Comparison of ENCODE assay signal across 19 cellular contexts in the genomic region with DNA sequence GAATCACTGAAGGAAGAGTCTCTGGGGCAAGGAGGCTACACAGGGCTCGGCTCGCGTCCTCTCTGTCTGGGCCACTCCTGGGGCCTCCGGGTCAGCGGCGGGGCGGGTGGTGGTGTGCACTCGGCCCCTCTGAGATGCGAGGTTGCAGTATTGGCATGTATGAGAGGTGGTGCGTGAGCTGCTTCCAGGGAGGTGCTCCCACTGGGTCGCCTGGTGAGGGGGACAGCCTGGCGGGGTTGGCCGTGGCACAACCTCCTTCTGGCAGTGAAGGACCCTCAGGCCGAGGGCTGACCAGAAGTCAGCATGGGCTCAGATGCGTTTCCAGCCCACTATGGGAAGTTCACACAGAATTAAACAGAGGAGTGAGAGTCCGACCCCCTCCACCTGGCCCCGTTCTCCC. TPM values are rescaled to one million over a fixed set of nuclear protein-coding genes. Genes with fewer than 3 reads are reported as not detected.
A peak's percentile ranks its signal among the peaks of the same experiment; 100 is the strongest.
DNase-seq lines count a peak whose midpoint lies in the region; ATAC-seq and TF ChIP-seq lines count a peak whose summit lies in the region.
"Had no signal": no experiment of that assay in that cellular context is flagged by ENCODE, and none has a peak within 500 bp of the region (broad histone marks: within the 10 kb centered on the region; RNA-seq: fewer than 3 reads in every experiment).

No MANE protein-coding gene starts in this region.

- WGBS in spleen, 5 donors: 89 to 95% (median 93%) methylated on average over 17 of the region's 17 CpGs

- in situ Hi-C loops in brain microvascular endothelial cell (cut with HindIII; ENCODE audit: low pct_ligation_motif_present, low sequenced_read_pairs): no loop called here

- POLR2A ChIA-PET in activated CD4-positive, alpha-beta T cell treated with anti-CD3 and anti-CD28 coated beads for 36 hours (lab: Charles Lee): no interaction called here

- peaks cover 19 to 22% of the 10 kb centered on the region in 2 donors for H3K27me3 Mint-ChIP-seq in stimulated activated naive B cell treated with anti-CD40 and anti-IgM and Interleukin-4, amounts not matched to agents 10 μg/mL and 1 μg/mL and 100 μg/mL, for 72 hours
- H3K27me3 Mint-ChIP-seq in activated CD4-positive, alpha-beta T cell treated with anti-CD3 and anti-CD28 coated beads for 36 hours: peaks cover 2% of the 10 kb centered on the region

- intact Hi-C loops in lower lobe of right lung (cut with DNase I) (no loop called here), spleen (cut with DNase I; ENCODE audit: low total_unique reads) (no loop called here)
- intact Hi-C loops in activated CD4-positive, alpha-beta T cell treated with anti-CD3 and anti-CD28 coated beads for 36 hours (cut with DNase I, micrococcal nuclease): no loop called here

- TF ChIP-seq CTCF in brain microvascular endothelial cell (IDR thresholded peaks at IDR 0.05; ENCODE audit: low read depth, low read length, missing control alignments) (no peak), lower lobe of right lung (IDR thresholded peaks at IDR 0.05) (no peak), spleen (IDR thresholded peaks at IDR 0.05 in 8 of 11, conservative IDR thresholded peaks at IDR 0.05 in 3 of 11) (no peak), Peyer's patch (IDR thresholded peaks at IDR 0.05) (no peak)

- no peaks in the 10 kb centered on the region for H3K36me3 Mint-ChIP-seq in stimulated activated naive B cell treated with anti-CD40 and anti-IgM and Interleukin-4, amounts not matched to agents 10 μg/mL and 1 μg/mL and 100 μg/mL, for 72 hours
- no peaks in the 10 kb centered on the region for H3K36me3 Mint-ChIP-seq in activated CD4-positive, alpha-beta T cell treated with anti-CD3 and anti-CD28 coated beads for 36 hours (ENCODE audit: low read depth)
- H3K36me3 Mint-ChIP-seq: stimulated activated memory B cell treated with anti-CD40 and anti-IgM and Interleukin-4, amounts not matched to agents 10 μg/mL and 1 μg/mL and 100 μg/mL, for 72 hours had no signal

- H3K27ac Mint-ChIP-seq in stimulated activated naive B cell treated with anti-CD40 and anti-IgM and Interleukin-4, amounts not matched to agents 10 μg/mL and 1 μg/mL and 100 μg/mL, for 72 hours: no peak overlapping the region
- H3K27ac Mint-ChIP-seq in activated CD4-positive, alpha-beta T cell treated with anti-CD3 and anti-CD28 coated beads for 36 hours: no peak overlapping the region
- H3K27ac Mint-ChIP-seq: activated CD8-positive, alpha-beta T cell treated with anti-CD3 and anti-CD28 coated beads, Interleukin-2, amount 10 ng/mL, durations not matched to agents 7 days and 5 days; stimulated activated memory B cell treated with anti-CD40 and anti-IgM and Interleukin-4, amounts not matched to agents 10 μg/mL and 1 μg/mL and 100 μg/mL, for 72 hours had no signal

- H3K4me1 ChIP-seq in HUES6 (ENCODE audit: control insufficient read depth, insufficient read depth, low read length) (peaks cover 58% of the 10 kb centered on the region), lower lobe of right lung (peaks cover 22% of the 10 kb centered on the region), spleen (peaks cover 0 to 49% (median 24%) of the 10 kb centered on the region in 6 donors), Peyer's patch (peaks cover 0 to 21% (median 0%) of the 10 kb centered on the region in 4 donors)

- H3K4me3 Mint-ChIP-seq in stimulated activated naive B cell treated with anti-CD40 and anti-IgM and Interleukin-4, amounts not matched to agents 10 μg/mL and 1 μg/mL and 100 μg/mL, for 72 hours: peak overlapping the region in 1 of 2 donors; percentile 25
- H3K4me3 Mint-ChIP-seq in activated CD4-positive, alpha-beta T cell treated with anti-CD3 and anti-CD28 coated beads for 36 hours: no peak overlapping the region
- H3K4me3 Mint-ChIP-seq: activated CD8-positive, alpha-beta T cell treated with anti-CD3 and anti-CD28 coated beads, Interleukin-2, amount 10 ng/mL, durations not matched to agents 7 days and 5 days; stimulated activated memory B cell treated with anti-CD40 and anti-IgM and Interleukin-4, amounts not matched to agents 10 μg/mL and 1 μg/mL and 100 μg/mL, for 72 hours had no signal

- peaks cover 6 to 8% of the 10 kb centered on the region in 2 donors for H3K4me1 Mint-ChIP-seq in stimulated activated naive B cell treated with anti-CD40 and anti-IgM and Interleukin-4, amounts not matched to agents 10 μg/mL and 1 μg/mL and 100 μg/mL, for 72 hours
- H3K4me1 Mint-ChIP-seq in activated CD4-positive, alpha-beta T cell treated with anti-CD3 and anti-CD28 coated beads for 36 hours: peaks cover 17% of the 10 kb centered on the region

- no peaks in the 10 kb centered on the region for H3K36me3 ChIP-seq in HUES6 (ENCODE audit: control insufficient read depth, insufficient read depth, low read length)
- no peaks in the 10 kb centered on the region for H3K36me3 ChIP-seq in brain microvascular endothelial cell (replicated peaks)
- no peaks in the 10 kb centered on the region for H3K36me3 ChIP-seq in lower lobe of right lung
- H3K36me3 ChIP-seq in spleen: no peaks in the 10 kb centered on the region
- H3K36me3 ChIP-seq in Peyer's patch: no peaks in the 10 kb centered on the region
- H3K36me3 ChIP-seq: BLaER1 treated with 17β-estradiol and CSF1 and Interleukin-3, amounts not matched to agents 10 nM and 100 nM had no signal

- CTCF ChIA-PET in activated CD4-positive, alpha-beta T cell treated with anti-CD3 and anti-CD28 coated beads for 36 hours (lab: Charles Lee): interaction anchor here (0.5 kb wide), 1 partner anchor 73 kb away, joined by 3 read pairs; no protein-coding TSS in a partner anchor

- H3K9me3 ChIP-seq in HUES6 (ENCODE audit: control insufficient read depth, insufficient read depth, low read depth, low read length) (no peaks in the 10 kb centered on the region), lower lobe of right lung (no peaks in the 10 kb centered on the region), spleen (no peaks in the 10 kb centered on the region), Peyer's patch (no peaks in the 10 kb centered on the region)
- H3K9me3 ChIP-seq: BLaER1 treated with 17β-estradiol and CSF1 and Interleukin-3, amounts not matched to agents 10 nM and 100 nM had no signal

- H3K27me3 ChIP-seq in HUES6 (ENCODE audit: control insufficient read depth, insufficient read depth, low read length) (no peaks in the 10 kb centered on the region), brain microvascular endothelial cell (replicated peaks) (no peaks in the 10 kb centered on the region), lower lobe of right lung (ENCODE audit: low read depth) (no peaks in the 10 kb centered on the region), spleen (replicated peaks in 1 of 7) (peaks cover 0 to 10% (median 0%) of the 10 kb centered on the region in 7 donors), Peyer's patch (no peaks in the 10 kb centered on the region)

- no peak for DNase-seq in brain microvascular endothelial cell
- DNase-seq in lower lobe of right lung: no peak
- no peak for DNase-seq in spleen
- DNase-seq in activated gamma-delta T cell (lab: John Stamatoyannopoulos, UW): no peak
- DNase-seq in stimulated activated naive B cell treated with anti-CD40 and anti-IgM and Interleukin-4, amounts not matched to agents 10 μg/mL and 1 μg/mL and 100 μg/mL, for 72 hours: no peak
- no peak for DNase-seq in Peyer's patch
- no peak for DNase-seq in activated CD4-positive, alpha-beta T cell treated with anti-CD3 and anti-CD28 coated beads for 36 hours
- DNase-seq: activated CD8-positive, alpha-beta T cell treated with anti-CD3 and anti-CD28 coated beads, Interleukin-2, amount 10 ng/mL, durations not matched to agents 7 days and 5 days; activated naive CD4-positive, alpha-beta T cell treated with anti-CD3 and anti-CD28 coated beads, Interleukin-2, amount 50 U/mL, for 16 hours; DMS79 treated with DMSO at 0.1 percent for 48 hours; Kasumi-1; NCI-H1694 treated with DMSO at 0.1 percent for 48 hours; NCI-H526; SHP77 treated with DMSO at 0.1 percent for 48 hours; stimulated activated CD4-positive, alpha-beta T cell treated with anti-CD3 and anti-CD28 coated beads, Interleukin-4, amount 100 ng/mL, for 1 hour had no signal

- H3K27ac ChIP-seq in HUES6 (ENCODE audit: low read depth, low read length): peak overlapping the region; percentile 77; the same call in 1 of the 2 replicates
- peak overlapping the region; percentile 99 for H3K27ac ChIP-seq in brain microvascular endothelial cell
- peak overlapping the region; percentile 58 for H3K27ac ChIP-seq in lower lobe of right lung
- peak overlapping the region in 6 of 8 donors; percentile 29 to 87 (median 64) for H3K27ac ChIP-seq in spleen
- H3K27ac ChIP-seq in Peyer's patch: peak overlapping the region in 2 of 4 donors; percentile 39 to 48
- H3K27ac ChIP-seq: BLaER1 treated with 17β-estradiol and CSF1 and Interleukin-3, amounts not matched to agents 10 nM and 100 nM had no signal

- TF ChIP-seq POLR2A in spleen (IDR thresholded peaks at IDR 0.05) (no peak), Peyer's patch (IDR thresholded peaks at IDR 0.05) (no peak)

- ATAC-seq in lower lobe of right lung: no peak
- ATAC-seq in stimulated activated naive B cell treated with anti-CD40 and anti-IgM and Interleukin-4, amounts not matched to agents 10 μg/mL and 1 μg/mL and 100 μg/mL, for 72 hours (replicated peaks): no peak
- ATAC-seq in activated CD4-positive, alpha-beta T cell treated with anti-CD3 and anti-CD28 coated beads for 36 hours: no peak
- ATAC-seq: activated CD8-positive, alpha-beta T cell treated with anti-CD3 and anti-CD28 coated beads, Interleukin-2, amount 10 ng/mL, durations not matched to agents 7 days and 5 days; esophagus mucosa; stimulated activated memory B cell treated with anti-CD40 and anti-IgM and Interleukin-4, amounts not matched to agents 10 μg/mL and 1 μg/mL and 100 μg/mL, for 72 hours had no signal

- H3K9ac ChIP-seq in HUES6 (ENCODE audit: low read length): peak overlapping the region; percentile 48

- no peaks in the 10 kb centered on the region for H3K9me3 Mint-ChIP-seq in stimulated activated naive B cell treated with anti-CD40 and anti-IgM and Interleukin-4, amounts not matched to agents 10 μg/mL and 1 μg/mL and 100 μg/mL, for 72 hours
- H3K9me3 Mint-ChIP-seq in activated CD4-positive, alpha-beta T cell treated with anti-CD3 and anti-CD28 coated beads for 36 hours (ENCODE audit: low read depth): no peaks in the 10 kb centered on the region
- H3K9me3 Mint-ChIP-seq: stimulated activated memory B cell treated with anti-CD40 and anti-IgM and Interleukin-4, amounts not matched to agents 10 μg/mL and 1 μg/mL and 100 μg/mL, for 72 hours had no signal

- H3K4me3 ChIP-seq in HUES6 (ENCODE audit: low read depth, low read length) (no peak overlapping the region), brain microvascular endothelial cell (ENCODE audit: low read depth, low read length) (no peak overlapping the region), lower lobe of right lung (no peak overlapping the region), spleen (no peak overlapping the region), Peyer's patch (no peak overlapping the region)
- H3K4me3 ChIP-seq: BLaER1 treated with 17β-estradiol and CSF1 and Interleukin-3, amounts not matched to agents 10 nM and 100 nM had no signal

RNA-seq across cellular contexts. Expression of a gene that starts 38.5 kb away (rescaled TPM):
- 45.1 TPM for total RNA-seq in lower lobe of right lung
- total RNA-seq in spleen: 100 to 1,000 TPM in 3 of 7 donors, 10 to 100 TPM in 4; 71.8 to 208 (median 99.6) TPM
- 10 to 100 TPM; 35.0 to 66.9 (median 60.0) TPM for polyA plus RNA-seq in spleen
- total RNA-seq in Peyer's patch: 10 to 100 TPM; 18.6 to 85.0 (median 33.0) TPM
- total RNA-seq in activated CD4-positive, alpha-beta T cell treated with anti-CD3 and anti-CD28 coated beads for 36 hours: 1 to 10 TPM; 8.0 to 8.8 TPM
